Comparison of ENCODE assay signal across 30 cellular contexts in the genomic region with DNA sequence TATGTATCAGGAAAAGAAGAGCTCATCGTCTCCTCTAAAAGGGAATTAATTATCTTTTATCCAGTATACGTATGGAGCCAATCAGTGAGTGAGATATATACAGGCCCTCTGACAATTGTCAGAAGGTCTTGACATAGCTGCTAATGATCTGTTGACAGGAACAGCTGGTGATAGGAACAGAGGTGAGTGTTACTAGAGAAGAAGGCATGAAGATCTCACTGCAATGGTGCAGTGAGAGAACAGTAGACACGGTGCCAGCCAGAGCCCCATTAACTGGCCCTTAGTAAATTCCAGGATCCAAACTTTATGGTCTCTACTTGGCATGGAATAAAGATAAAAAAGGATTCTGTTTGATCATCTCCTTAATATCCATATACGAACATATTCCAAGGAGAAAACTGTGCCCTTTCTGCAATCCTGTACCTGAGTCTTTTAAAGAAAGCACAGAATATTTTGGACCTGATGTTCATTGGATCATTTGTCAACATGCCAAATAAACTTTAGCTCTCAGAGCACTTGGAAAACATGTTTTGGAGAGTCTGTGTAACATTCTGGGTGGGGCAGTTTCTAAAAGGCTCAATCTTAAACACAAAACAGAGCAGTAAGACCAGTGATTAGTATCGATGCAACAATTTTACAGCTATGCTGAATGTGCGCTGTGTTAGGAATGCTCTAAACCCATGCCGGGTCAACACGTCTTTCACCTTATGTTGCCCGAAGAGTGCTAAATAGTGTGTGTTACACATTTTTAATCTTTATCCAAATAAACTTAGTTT.
DNase-seq lines count a peak whose midpoint lies in the region; ATAC-seq and TF ChIP-seq lines count a peak whose summit lies in the region.
"Had no signal": no experiment of that assay in that cellular context is flagged by ENCODE, and none has a peak within 500 bp of the region (broad histone marks: within the 10 kb centered on the region; RNA-seq: fewer than 3 reads in every experiment).

No MANE protein-coding gene starts in this region.

- in situ Hi-C loops in GM23248 (cut with MboI), result no loop called here

- H3K9me3 ChIP-seq in GM23248 (ENCODE audit: low read depth), result no peaks in the 10 kb centered on the region
- H3K9me3 ChIP-seq: ascending aorta, vagina had no signal

- WGBS in GM23248 (ENCODE audit: low coverage in 1 of 2, low lambda C conversion rate in 2 of 2, missing lambda C conversion rate in 2 of 2), 2 experiments, result 50% methylated on average over 9 of the region's 9 CpGs
- WGBS in lower leg skin, 2 donors, result 50 to 52% methylated on average over 9 of the region's 9 CpGs

- intact Hi-C loops in left ventricle myocardium superior (cut with micrococcal nuclease), result no loop called here
- intact Hi-C loops in posterior vena cava (cut with DNase I), result no loop called here
- intact Hi-C loops in lower leg skin (cut with DNase I; ENCODE audit: low total_unique reads), result no loop called here

- no peaks in the 10 kb centered on the region for H3F3A ChIP-seq in GM23248 (ENCODE audit: insufficient read depth)

- no peaks in the 10 kb centered on the region for H3K9me2 ChIP-seq in GM23248 (ENCODE audit: insufficient read depth)

- no peaks in the 10 kb centered on the region for H4K20me1 ChIP-seq in GM23248 (ENCODE audit: insufficient read depth)

- no peak overlapping the region for H3K27ac ChIP-seq in GM23248
- H3K27ac ChIP-seq: ascending aorta, coronary artery, SK-N-MC, vagina had no signal

- H3K27me3 ChIP-seq in GM23248 (replicated peaks; ENCODE audit: insufficient read depth), result no peaks in the 10 kb centered on the region
- H3K27me3 ChIP-seq: ascending aorta, vagina had no signal

- no peak overlapping the region for H3K4me3 ChIP-seq in GM23248
- H3K4me3 ChIP-seq in lower leg skin (ENCODE audit: low read depth, poor library complexity, severe bottlenecking), result no peak overlapping the region
- H3K4me3 ChIP-seq: ascending aorta, coronary artery, GM12878, SK-N-MC, vagina had no signal

- H3K9ac ChIP-seq in GM23248, result no peak overlapping the region

- no peak overlapping the region for H3K4me2 ChIP-seq in GM23248 (ENCODE audit: unreplicated experiment)

- ATAC-seq in esophagus mucosa (peak; percentile 74), left ventricle myocardium superior (peak; percentile 99), omental fat pad (ENCODE audit: low FRiP score) (peak; percentile 39), GM21717 (IDR thresholded peaks at IDR 0.05; ENCODE audit: unreplicated experiment) (no peak)
- ATAC-seq: effector memory CD8-positive, alpha-beta T cell; GM12878; T-helper 17 cell had no signal

- peak overlapping the region; percentile 39; the same call in 1 of the 2 replicates for H2AFZ ChIP-seq in GM23248

- TF ChIP-seq CTCF in omental fat pad (IDR thresholded peaks at IDR 0.05) (no peak), lower leg skin (IDR thresholded peaks at IDR 0.05) (no peak)

- no peaks in the 10 kb centered on the region for H3K36me3 ChIP-seq in GM23248 (ENCODE audit: low read depth)
- H3K36me3 ChIP-seq: ascending aorta, vagina had no signal

- TF ChIP-seq POLR2A in lower leg skin (IDR thresholded peaks at IDR 0.05), result no peak

- DNase-seq in GM23248, result no peak
- peak; percentile 55 for DNase-seq in left ventricle myocardium superior
- no peak for DNase-seq in omental fat pad (ENCODE audit: low spot score)
- no peak for DNase-seq in SKM-1 (lab: John Stamatoyannopoulos, UW; ENCODE audit: unreplicated experiment)
- DNase-seq in posterior vena cava (ENCODE audit: low spot score), result no peak
- DNase-seq in lower leg skin (ENCODE audit: low spot score in 2 of 2), result no peak
- DNase-seq: ACHN; activated CD4-positive, CD25-positive, alpha-beta regulatory T cell; activated gamma-delta T cell treated with Interleukin-2 at 50 U/mL for 16 hours; activated naive CD8-positive, alpha-beta T cell treated with anti-CD3 and anti-CD28 coated beads, Interleukin-2, amount 10 ng/mL, durations not matched to agents 7 days and 5 days; activated T-cell treated with anti-CD3 and anti-CD28 coated beads, Interleukin-2, amount 50 U/mL, for 24 hours; caudate nucleus; DMS153; effector memory CD8-positive, alpha-beta T cell; foreskin melanocyte; hippocampal formation; NCI-H1048; NCI-H1694 treated with DMSO at 0.1 percent for 48 hours; NCI-H510A treated with DMSO at 0.1 percent for 48 hours; OCI-M1; stimulated activated CD4-positive, alpha-beta T cell treated with anti-CD3 and anti-CD28 coated beads, Interleukin-2, amount 100 ng/mL, for 24 hours; stimulated activated CD8-positive, alpha-beta memory T cell treated with anti-CD3 and anti-CD28 coated beads, Interleukin-4, amount 100 ng/mL, for 48 hours; T-helper 17 cell had no signal

- 0 out of 2 replicates have a peak, but pooled peaks cover 6% of the 10 kb centered on the region for H3K4me1 ChIP-seq in GM23248 (ENCODE audit: insufficient read depth)
- H3K4me1 ChIP-seq: ascending aorta had no signal

- no peaks in the 10 kb centered on the region for H3K79me2 ChIP-seq in GM23248 (ENCODE audit: insufficient read depth)
